In the genomic region with DNA sequence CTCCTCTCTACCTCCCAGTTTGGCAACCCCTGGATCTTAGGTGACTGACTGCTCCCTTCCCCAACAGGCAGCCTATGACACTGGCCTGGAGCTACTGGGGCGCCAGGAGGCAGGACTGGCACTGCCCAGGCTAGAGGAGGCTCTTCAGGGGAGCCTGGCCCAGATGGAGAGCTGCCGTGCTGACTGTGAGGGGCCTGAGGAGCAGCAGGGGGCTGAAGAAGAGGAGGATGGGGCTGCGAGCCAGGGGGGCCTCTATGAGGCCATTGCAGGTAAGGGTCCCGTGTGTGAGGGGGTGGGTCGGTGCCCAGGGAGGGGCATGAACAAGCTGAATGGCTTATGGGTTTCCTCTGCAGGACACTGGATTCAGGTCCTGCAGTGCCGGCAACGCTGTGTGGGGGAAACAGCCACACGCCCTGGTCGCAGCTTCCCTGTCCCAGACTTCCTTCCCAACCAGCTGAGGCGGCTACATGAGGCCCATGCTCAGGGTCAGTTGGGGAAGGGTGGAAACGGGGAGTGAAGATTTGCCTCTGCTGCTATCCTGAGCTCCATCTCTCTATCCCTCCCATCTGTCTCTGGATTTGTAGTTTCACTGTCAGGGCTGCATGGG, we compare ENCODE assay signal across 13 cellular contexts. TPM values are rescaled to one million over a fixed set of nuclear protein-coding genes. Genes with fewer than 3 reads are reported as not detected.
DNase-seq lines count a peak whose midpoint lies in the region; ATAC-seq and TF ChIP-seq lines count a peak whose summit lies in the region.
"Had no signal": no experiment of that assay in that cellular context is flagged by ENCODE, and none has a peak within 500 bp of the region (broad histone marks: within the 10 kb centered on the region; RNA-seq: fewer than 3 reads in every experiment).

No MANE protein-coding gene starts in this region.

- POLR2A ChIA-PET in activated CD4-positive, alpha-beta memory T cell treated with anti-CD3 and anti-CD28 coated beads for 36 hours (lab: Charles Lee): interaction anchor here (0.5 to 2.2 kb wide), 3 partner anchors 21 to 77 kb away, joined by 3 to 6 read pairs (median 4); a partner anchor contains a TSS

- peaks cover 29% of the 10 kb centered on the region for H3K79me2 ChIP-seq in ACC112 (ENCODE audit: control insufficient read depth, insufficient read depth, low read length, unreplicated experiment)

- peaks cover 3% of the 10 kb centered on the region for H3K36me3 Mint-ChIP-seq in IgD-negative memory B cell
- H3K36me3 Mint-ChIP-seq in glutamatergic neuron (ENCODE audit: unreplicated experiment): peaks cover 11% of the 10 kb centered on the region
- H3K36me3 Mint-ChIP-seq in activated CD4-positive, alpha-beta memory T cell treated with anti-CD3 and anti-CD28 coated beads for 36 hours: no peaks in the 10 kb centered on the region

- intact Hi-C loops in activated CD4-positive, alpha-beta memory T cell treated with anti-CD3 and anti-CD28 coated beads for 36 hours (cut with micrococcal nuclease): no loop called here

- H3K27ac ChIP-seq in ACC112 (ENCODE audit: low read depth, low read length): no peak overlapping the region
- H3K27ac ChIP-seq: BLaER1 treated with 17β-estradiol and CSF1 and Interleukin-3, amounts not matched to agents 10 nM and 100 nM had no signal

- H3K27me3 Mint-ChIP-seq in IgD-negative memory B cell (peaks cover 48% of the 10 kb centered on the region), glutamatergic neuron (ENCODE audit: unreplicated experiment) (peaks cover 21% of the 10 kb centered on the region)
- H3K27me3 Mint-ChIP-seq in activated CD4-positive, alpha-beta memory T cell treated with anti-CD3 and anti-CD28 coated beads for 36 hours: peaks cover 25% of the 10 kb centered on the region

- no peaks in the 10 kb centered on the region for H3K27me3 ChIP-seq in ACC112 (ENCODE audit: insufficient read depth, low read length)

- peaks cover 0 to 11% (median 6%) of the 10 kb centered on the region in 3 donors for H3K4me1 Mint-ChIP-seq in IgD-negative memory B cell
- peaks cover 28% of the 10 kb centered on the region for H3K4me1 Mint-ChIP-seq in glutamatergic neuron (ENCODE audit: low read depth, unreplicated experiment)
- peaks cover 18% of the 10 kb centered on the region for H3K4me1 Mint-ChIP-seq in activated CD4-positive, alpha-beta memory T cell treated with anti-CD3 and anti-CD28 coated beads for 36 hours (ENCODE audit: low read depth)

- CTCF ChIA-PET in activated CD4-positive, alpha-beta memory T cell treated with anti-CD3 and anti-CD28 coated beads for 36 hours (lab: Charles Lee): interaction anchor here (0.9 to 2.7 kb wide), 5 partner anchors 8 to 77 kb away, joined by 3 to 16 read pairs (median 3); a partner anchor contains a TSS

- ATAC-seq in GM21737 (IDR thresholded peaks at IDR 0.05; ENCODE audit: unreplicated experiment): no peak
- ATAC-seq: left lobe of liver had no signal

- H3K4me3 ChIP-seq in ACC112 (ENCODE audit: low read depth, low read length): peak overlapping the region; percentile 100

- no peaks in the 10 kb centered on the region for H3K9me3 Mint-ChIP-seq in IgD-negative memory B cell
- peaks cover 22% of the 10 kb centered on the region for H3K9me3 Mint-ChIP-seq in glutamatergic neuron (ENCODE audit: unreplicated experiment)
- no peaks in the 10 kb centered on the region for H3K9me3 Mint-ChIP-seq in activated CD4-positive, alpha-beta memory T cell treated with anti-CD3 and anti-CD28 coated beads for 36 hours
- H3K9me3 Mint-ChIP-seq: activated CD4-positive, alpha-beta T cell treated with anti-CD3 and anti-CD28 coated beads, Interleukin-2, amount 10 ng/mL, durations not matched to agents 7 days and 5 days had no signal

- peak overlapping the region in 3 of 4 donors; percentile 30 to 84 (median 57) for H3K4me3 Mint-ChIP-seq in IgD-negative memory B cell
- peak overlapping the region; percentile 98 for H3K4me3 Mint-ChIP-seq in glutamatergic neuron (ENCODE audit: unreplicated experiment)
- H3K4me3 Mint-ChIP-seq in activated CD4-positive, alpha-beta memory T cell treated with anti-CD3 and anti-CD28 coated beads for 36 hours: no peak overlapping the region

- peaks cover 19% of the 10 kb centered on the region for H3K4me1 ChIP-seq in ACC112 (ENCODE audit: control insufficient read depth, insufficient read depth, low read length, unreplicated experiment)

- peaks cover 13% of the 10 kb centered on the region for H3K36me3 ChIP-seq in ACC112 (ENCODE audit: insufficient read depth, low read length)
- H3K36me3 ChIP-seq: BLaER1 treated with 17β-estradiol and CSF1 and Interleukin-3, amounts not matched to agents 10 nM and 100 nM had no signal

- no peak overlapping the region for H2AFZ ChIP-seq in ACC112 (ENCODE audit: low read length, unreplicated experiment)

- DNase-seq in glutamatergic neuron (peak; percentile 10), NCI-H524 treated with DMSO at 0.1 percent for 48 hours (lab: John Stamatoyannopoulos, UW) (no peak)
- no peak for DNase-seq in activated CD4-positive, alpha-beta memory T cell treated with anti-CD3 and anti-CD28 coated beads for 36 hours
- DNase-seq: activated CD4-positive, alpha-beta T cell treated with anti-CD3 and anti-CD28 coated beads, Interleukin-2, amount 10 ng/mL, durations not matched to agents 7 days and 5 days; esophagus squamous epithelium; NCI-H345; retina; SHP77 had no signal

- peak overlapping the region in 2 of 3 donors; percentile 36 to 53 for H3K27ac Mint-ChIP-seq in IgD-negative memory B cell
- H3K27ac Mint-ChIP-seq in glutamatergic neuron (ENCODE audit: unreplicated experiment): peak overlapping the region; percentile 54
- H3K27ac Mint-ChIP-seq in activated CD4-positive, alpha-beta memory T cell treated with anti-CD3 and anti-CD28 coated beads for 36 hours: no peak overlapping the region
- H3K27ac Mint-ChIP-seq: activated CD4-positive, alpha-beta T cell treated with anti-CD3 and anti-CD28 coated beads, Interleukin-2, amount 10 ng/mL, durations not matched to agents 7 days and 5 days had no signal

- TF ChIP-seq CTCF in glutamatergic neuron (IDR thresholded peaks at IDR 0.05; ENCODE audit: partially characterized antibody, unreplicated experiment): no peak

RNA-seq across cellular contexts. Expression of a gene that starts 2.2 kb away (rescaled TPM):
- polyA plus RNA-seq in IgD-negative memory B cell: not detected
- 58.4 TPM for total RNA-seq in glutamatergic neuron (ENCODE audit: unreplicated experiment)
- total RNA-seq in activated CD4-positive, alpha-beta memory T cell treated with anti-CD3 and anti-CD28 coated beads for 36 hours: 1 to 10 TPM; 2.5 to 2.7 TPM

RNA-seq across cellular contexts. Expression of a gene that starts 8.8 kb away (rescaled TPM):
- not detected for polyA plus RNA-seq in IgD-negative memory B cell
- 145 TPM for total RNA-seq in glutamatergic neuron (ENCODE audit: unreplicated experiment)
- under 1 TPM in 1 of 2 experiments, not detected in 1; 0.31 TPM for total RNA-seq in activated CD4-positive, alpha-beta memory T cell treated with anti-CD3 and anti-CD28 coated beads for 36 hours

RNA-seq across cellular contexts. Expression of a gene that starts 10.3 kb away (rescaled TPM):
- polyA plus RNA-seq in IgD-negative memory B cell: not detected
- 45.7 TPM for total RNA-seq in glutamatergic neuron (ENCODE audit: unreplicated experiment)
- total RNA-seq in activated CD4-positive, alpha-beta memory T cell treated with anti-CD3 and anti-CD28 coated beads for 36 hours: under 1 TPM; 0.22 to 0.78 TPM
- total RNA-seq: activated CD4-positive, alpha-beta T cell treated with anti-CD3 and anti-CD28 coated beads, Interleukin-2, amount 10 ng/mL, durations not matched to agents 7 days and 5 days had no signal

RNA-seq across cellular contexts. Expression of a gene that starts 20.7 kb away (rescaled TPM):
- 0.60 TPM for polyA plus RNA-seq in IgD-negative memory B cell
- 5.2 TPM for total RNA-seq in glutamatergic neuron (ENCODE audit: unreplicated experiment)
- total RNA-seq in activated CD4-positive, alpha-beta memory T cell treated with anti-CD3 and anti-CD28 coated beads for 36 hours: 10 to 100 TPM; 80.3 to 87.8 TPM

RNA-seq across cellular contexts. Expression of a gene that starts 21.6 kb away (rescaled TPM):
- 33.2 TPM for polyA plus RNA-seq in IgD-negative memory B cell
- 141 TPM for total RNA-seq in glutamatergic neuron (ENCODE audit: unreplicated experiment)
- total RNA-seq in activated CD4-positive, alpha-beta memory T cell treated with anti-CD3 and anti-CD28 coated beads for 36 hours: 100 to 1,000 TPM; 125 to 130 TPM

Comparison
In these comparisons a context has a peak if more than half of its experiments do, and no peak if none do; other contexts are left out.
1. RNA of a gene that starts 2.2 kb away (total RNA-seq): 58.4 TPM in glutamatergic neuron (single experiment); 2.5 to 2.7 TPM in activated CD4-positive, alpha-beta memory T cell treated with anti-CD3 and anti-CD28 coated beads for 36 hours; every median in the first group is over 10 times any median in the second.
2. RNA of a gene that starts 8.8 kb away (total RNA-seq): 145 TPM in glutamatergic neuron (single experiment); 0.31 TPM in activated CD4-positive, alpha-beta memory T cell treated with anti-CD3 and anti-CD28 coated beads for 36 hours; every median in the first group is over 100 times any median in the second.
3. RNA of a gene that starts 10.3 kb away (total RNA-seq): 45.7 TPM in glutamatergic neuron (single experiment); 0.22 to 0.78 TPM in activated CD4-positive, alpha-beta memory T cell treated with anti-CD3 and anti-CD28 coated beads for 36 hours; every median in the first group is over 10 times any median in the second.